In genomic region chr10:54148508-54148907, GRCh38 we compare ENCODE assay signal across 7 cellular contexts.
"Had no signal": no experiment of that assay in that cellular context is flagged by ENCODE, and none has a peak within 500 bp of the region (broad histone marks: within the 10 kb centered on the region; RNA-seq: fewer than 3 reads in every experiment).

No MANE protein-coding gene starts in this region.

- FAIRE-seq: G401.6, GM12891, GM12892, GM18507, GM19239 had no signal

- DNase-seq: GDM1, GF-D8 had no signal
